1 cellular context compared by ENCODE assay signal in genomic region chr20:40568200-40568599, GRCh38.
TF ChIP-seq lines count a peak whose summit lies in the region.

No MANE protein-coding gene starts in this region.

TF ChIP-seq in IMR-90, 13 proteins besides CTCF, POLR2A, EP300 and RAD21 (continued from another document):
- TF ChIP-seq USF2 (IDR thresholded peaks at IDR 0.05; ENCODE audit: low read depth, low read length) (no peak), CEBPB (IDR thresholded peaks at IDR 0.05; ENCODE audit: low read depth, low read length) (no peak), NFE2L2 (IDR thresholded peaks at IDR 0.05; ENCODE audit: low read depth, low read length) (no peak), MAZ (IDR thresholded peaks at IDR 0.05; ENCODE audit: borderline replicate concordance, low read depth, low read length) (no peak), ELK1 (IDR thresholded peaks at IDR 0.05; ENCODE audit: borderline replicate concordance, low read depth, low read length) (no peak), RFX5 (IDR thresholded peaks at IDR 0.05; ENCODE audit: low read depth, low read length) (no peak)
